In genomic region chrX:39936886-39937770, GRCh38 we compare ENCODE assay signal across 1 cellular context.
TF ChIP-seq lines count a peak whose summit lies in the region.

No MANE protein-coding gene starts in this region.

TF ChIP-seq in K562, 482 proteins besides CTCF, POLR2A, EP300 and RAD21 (continued from another document and continues in another):
- TF ChIP-seq ATF1 (CRISPR knock-in tag; IDR thresholded peaks at IDR 0.05): no peak
- no peak for TF ChIP-seq ATF1 (tag; IDR thresholded peaks at IDR 0.05)
- TF ChIP-seq, protein P1, sequence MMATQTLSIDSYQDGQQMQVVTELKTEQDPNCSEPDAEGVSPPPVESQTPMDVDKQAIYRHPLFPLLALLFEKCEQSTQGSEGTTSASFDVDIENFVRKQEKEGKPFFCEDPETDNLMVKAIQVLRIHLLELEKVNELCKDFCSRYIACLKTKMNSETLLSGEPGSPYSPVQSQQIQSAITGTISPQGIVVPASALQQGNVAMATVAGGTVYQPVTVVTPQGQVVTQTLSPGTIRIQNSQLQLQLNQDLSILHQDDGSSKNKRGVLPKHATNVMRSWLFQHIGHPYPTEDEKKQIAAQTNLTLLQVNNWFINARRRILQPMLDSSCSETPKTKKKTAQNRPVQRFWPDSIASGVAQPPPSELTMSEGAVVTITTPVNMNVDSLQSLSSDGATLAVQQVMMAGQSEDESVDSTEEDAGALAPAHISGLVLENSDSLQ (IDR thresholded peaks at IDR 0.05): peak; percentile 64
- 0 out of 2 replicates have a peak, but pooled peaks have one; percentile 10 for TF ChIP-seq TCF3 (CRISPR knock-in tag; IDR thresholded peaks at IDR 0.05)
- no peak for TF ChIP-seq ZNF668 (CRISPR knock-in tag; IDR thresholded peaks at IDR 0.05)
- TF ChIP-seq ZNF778 (CRISPR knock-in tag; IDR thresholded peaks at IDR 0.05): no peak
- TF ChIP-seq ZNF354B (CRISPR knock-in tag; IDR thresholded peaks at IDR 0.05): no peak
- no peak for TF ChIP-seq NCOR1 (IDR thresholded peaks at IDR 0.05)
- TF ChIP-seq FOXA1 (IDR thresholded peaks at IDR 0.05; ENCODE audit: borderline replicate concordance): no peak
- TF ChIP-seq BCL6 (CRISPR knock-in tag; IDR thresholded peaks at IDR 0.05): no peak
- 0 out of 2 replicates have a peak, but pooled peaks have one; percentile 5 for TF ChIP-seq CBFA2T3 (IDR thresholded peaks at IDR 0.05)
- TF ChIP-seq ILF3 (IDR thresholded peaks at IDR 0.05; ENCODE audit: borderline replicate concordance): no peak
- TF ChIP-seq ZBTB2 (IDR thresholded peaks at IDR 0.05): no peak
- no peak for TF ChIP-seq ZNF263 (CRISPR knock-in tag; IDR thresholded peaks at IDR 0.05; ENCODE audit: borderline replicate concordance)
- no peak for TF ChIP-seq ZBTB5 (IDR thresholded peaks at IDR 0.05)
- no peak for TF ChIP-seq MYC (IDR thresholded peaks at IDR 0.05; ENCODE audit: low read depth, low read length)
- TF ChIP-seq MYC (CRISPR knock-in tag; IDR thresholded peaks at IDR 0.05; ENCODE audit: borderline replicate concordance, low read depth): no peak
- TF ChIP-seq ZBTB1 (CRISPR knock-in tag; IDR thresholded peaks at IDR 0.05; ENCODE audit: borderline replicate concordance, low read depth): no peak
- no peak for TF ChIP-seq TRIM24 (IDR thresholded peaks at IDR 0.05)
- TF ChIP-seq MEIS2 (IDR thresholded peaks at IDR 0.05; ENCODE audit: partially characterized antibody): peak; percentile 68
- no peak for TF ChIP-seq NFYB (IDR thresholded peaks at IDR 0.05; ENCODE audit: extremely low read depth, insufficient read length)
- TF ChIP-seq, protein P2, sequence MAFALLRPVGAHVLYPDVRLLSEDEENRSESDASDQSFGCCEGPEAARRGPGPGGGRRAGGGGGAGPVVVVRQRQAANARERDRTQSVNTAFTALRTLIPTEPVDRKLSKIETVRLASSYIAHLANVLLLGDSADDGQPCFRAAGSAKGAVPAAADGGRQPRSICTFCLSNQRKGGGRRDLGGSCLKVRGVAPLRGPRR (CRISPR knock-in tag; IDR thresholded peaks at IDR 0.05): no peak
- no peak for TF ChIP-seq MTA3 (IDR thresholded peaks at IDR 0.05; ENCODE audit: borderline replicate concordance)
- TF ChIP-seq NFATC3 (IDR thresholded peaks at IDR 0.05): no peak
- no peak for TF ChIP-seq ZFP1 (CRISPR knock-in tag; IDR thresholded peaks at IDR 0.05)
- no peak for TF ChIP-seq FOXJ2 (tag; IDR thresholded peaks at IDR 0.05)
- 0 out of 2 replicates have a peak, but pooled peaks have one; percentile 11 for TF ChIP-seq ARID1B (IDR thresholded peaks at IDR 0.05)
- TF ChIP-seq ZNF408 (CRISPR knock-in tag; IDR thresholded peaks at IDR 0.05; ENCODE audit: low read depth): no peak
- TF ChIP-seq ATF4 (CRISPR knock-in tag; IDR thresholded peaks at IDR 0.05): no peak
- no peak for TF ChIP-seq RCOR1 (IDR thresholded peaks at IDR 0.05; ENCODE audit: borderline replicate concordance in 1 of 2, low read depth in 2 of 2, low read length in 2 of 2)
- no peak for TF ChIP-seq RBBP5 (IDR thresholded peaks at IDR 0.05; ENCODE audit: borderline replicate concordance, insufficient read depth, low read length, poor library complexity, severe bottlenecking)
- no peak for TF ChIP-seq KLF6 (CRISPR knock-in tag; IDR thresholded peaks at IDR 0.05; ENCODE audit: borderline replicate concordance)
- TF ChIP-seq ZNF75A (CRISPR knock-in tag; IDR thresholded peaks at IDR 0.05): no peak
- TF ChIP-seq, protein P3, sequence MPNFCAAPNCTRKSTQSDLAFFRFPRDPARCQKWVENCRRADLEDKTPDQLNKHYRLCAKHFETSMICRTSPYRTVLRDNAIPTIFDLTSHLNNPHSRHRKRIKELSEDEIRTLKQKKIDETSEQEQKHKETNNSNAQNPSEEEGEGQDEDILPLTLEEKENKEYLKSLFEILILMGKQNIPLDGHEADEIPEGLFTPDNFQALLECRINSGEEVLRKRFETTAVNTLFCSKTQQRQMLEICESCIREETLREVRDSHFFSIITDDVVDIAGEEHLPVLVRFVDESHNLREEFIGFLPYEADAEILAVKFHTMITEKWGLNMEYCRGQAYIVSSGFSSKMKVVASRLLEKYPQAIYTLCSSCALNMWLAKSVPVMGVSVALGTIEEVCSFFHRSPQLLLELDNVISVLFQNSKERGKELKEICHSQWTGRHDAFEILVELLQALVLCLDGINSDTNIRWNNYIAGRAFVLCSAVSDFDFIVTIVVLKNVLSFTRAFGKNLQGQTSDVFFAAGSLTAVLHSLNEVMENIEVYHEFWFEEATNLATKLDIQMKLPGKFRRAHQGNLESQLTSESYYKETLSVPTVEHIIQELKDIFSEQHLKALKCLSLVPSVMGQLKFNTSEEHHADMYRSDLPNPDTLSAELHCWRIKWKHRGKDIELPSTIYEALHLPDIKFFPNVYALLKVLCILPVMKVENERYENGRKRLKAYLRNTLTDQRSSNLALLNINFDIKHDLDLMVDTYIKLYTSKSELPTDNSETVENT (CRISPR knock-in tag; IDR thresholded peaks at IDR 0.05): no peak
- TF ChIP-seq SMAD1 (IDR thresholded peaks at IDR 0.05; ENCODE audit: low read depth, low read length, partially characterized antibody): no peak
- TF ChIP-seq SIN3A (IDR thresholded peaks at IDR 0.05; ENCODE audit: borderline replicate concordance in 2 of 2, control insufficient read depth in 1 of 2, low read depth in 2 of 2, low read length in 2 of 2): no peak
- no peak for TF ChIP-seq SLC30A9 (CRISPR knock-in tag; IDR thresholded peaks at IDR 0.05)
- no peak for TF ChIP-seq BCOR (IDR thresholded peaks at IDR 0.05)
- no peak for TF ChIP-seq ZKSCAN3 (CRISPR knock-in tag; IDR thresholded peaks at IDR 0.05)
- TF ChIP-seq, protein P4, sequence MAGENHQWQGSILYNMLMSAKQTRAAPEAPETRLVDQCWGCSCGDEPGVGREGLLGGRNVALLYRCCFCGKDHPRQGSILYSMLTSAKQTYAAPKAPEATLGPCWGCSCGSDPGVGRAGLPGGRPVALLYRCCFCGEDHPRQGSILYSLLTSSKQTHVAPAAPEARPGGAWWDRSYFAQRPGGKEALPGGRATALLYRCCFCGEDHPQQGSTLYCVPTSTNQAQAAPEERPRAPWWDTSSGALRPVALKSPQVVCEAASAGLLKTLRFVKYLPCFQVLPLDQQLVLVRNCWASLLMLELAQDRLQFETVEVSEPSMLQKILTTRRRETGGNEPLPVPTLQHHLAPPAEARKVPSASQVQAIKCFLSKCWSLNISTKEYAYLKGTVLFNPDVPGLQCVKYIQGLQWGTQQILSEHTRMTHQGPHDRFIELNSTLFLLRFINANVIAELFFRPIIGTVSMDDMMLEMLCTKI (IDR thresholded peaks at IDR 0.05; ENCODE audit: partially characterized antibody): no peak
- TF ChIP-seq BHLHE40 (IDR thresholded peaks at IDR 0.05; ENCODE audit: low read length): no peak
- TF ChIP-seq, protein P5, sequence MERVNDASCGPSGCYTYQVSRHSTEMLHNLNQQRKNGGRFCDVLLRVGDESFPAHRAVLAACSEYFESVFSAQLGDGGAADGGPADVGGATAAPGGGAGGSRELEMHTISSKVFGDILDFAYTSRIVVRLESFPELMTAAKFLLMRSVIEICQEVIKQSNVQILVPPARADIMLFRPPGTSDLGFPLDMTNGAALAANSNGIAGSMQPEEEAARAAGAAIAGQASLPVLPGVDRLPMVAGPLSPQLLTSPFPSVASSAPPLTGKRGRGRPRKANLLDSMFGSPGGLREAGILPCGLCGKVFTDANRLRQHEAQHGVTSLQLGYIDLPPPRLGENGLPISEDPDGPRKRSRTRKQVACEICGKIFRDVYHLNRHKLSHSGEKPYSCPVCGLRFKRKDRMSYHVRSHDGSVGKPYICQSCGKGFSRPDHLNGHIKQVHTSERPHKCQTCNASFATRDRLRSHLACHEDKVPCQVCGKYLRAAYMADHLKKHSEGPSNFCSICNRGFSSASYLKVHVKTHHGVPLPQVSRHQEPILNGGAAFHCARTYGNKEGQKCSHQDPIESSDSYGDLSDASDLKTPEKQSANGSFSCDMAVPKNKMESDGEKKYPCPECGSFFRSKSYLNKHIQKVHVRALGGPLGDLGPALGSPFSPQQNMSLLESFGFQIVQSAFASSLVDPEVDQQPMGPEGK (CRISPR knock-in tag; IDR thresholded peaks at IDR 0.05; ENCODE audit: borderline replicate concordance): no peak
- TF ChIP-seq SREBF1 (IDR thresholded peaks at IDR 0.05; ENCODE audit: borderline replicate concordance, low read depth, low read length): no peak
- TF ChIP-seq, protein P6, sequence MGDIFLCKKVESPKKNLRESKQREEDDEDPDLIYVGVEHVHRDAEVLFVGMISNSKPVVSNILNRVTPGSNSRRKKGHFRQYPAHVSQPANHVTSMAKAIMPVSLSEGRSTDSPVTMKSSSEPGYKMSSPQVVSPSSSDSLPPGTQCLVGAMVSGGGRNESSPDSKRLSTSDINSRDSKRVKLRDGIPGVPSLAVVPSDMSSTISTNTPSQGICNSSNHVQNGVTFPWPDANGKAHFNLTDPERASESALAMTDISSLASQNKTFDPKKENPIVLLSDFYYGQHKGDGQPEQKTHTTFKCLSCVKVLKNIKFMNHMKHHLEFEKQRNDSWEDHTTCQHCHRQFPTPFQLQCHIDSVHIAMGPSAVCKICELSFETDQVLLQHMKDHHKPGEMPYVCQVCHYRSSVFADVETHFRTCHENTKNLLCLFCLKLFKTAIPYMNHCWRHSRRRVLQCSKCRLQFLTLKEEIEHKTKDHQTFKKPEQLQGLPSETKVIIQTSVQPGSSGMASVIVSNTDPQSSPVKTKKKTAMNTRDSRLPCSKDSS (IDR thresholded peaks at IDR 0.05; ENCODE audit: low read depth, partially characterized antibody): no peak
- TF ChIP-seq, protein P7, sequence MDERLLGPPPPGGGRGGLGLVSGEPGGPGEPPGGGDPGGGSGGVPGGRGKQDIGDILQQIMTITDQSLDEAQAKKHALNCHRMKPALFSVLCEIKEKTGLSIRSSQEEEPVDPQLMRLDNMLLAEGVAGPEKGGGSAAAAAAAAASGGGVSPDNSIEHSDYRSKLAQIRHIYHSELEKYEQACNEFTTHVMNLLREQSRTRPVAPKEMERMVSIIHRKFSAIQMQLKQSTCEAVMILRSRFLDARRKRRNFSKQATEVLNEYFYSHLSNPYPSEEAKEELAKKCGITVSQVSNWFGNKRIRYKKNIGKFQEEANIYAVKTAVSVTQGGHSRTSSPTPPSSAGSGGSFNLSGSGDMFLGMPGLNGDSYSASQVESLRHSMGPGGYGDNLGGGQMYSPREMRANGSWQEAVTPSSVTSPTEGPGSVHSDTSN (CRISPR knock-in tag; IDR thresholded peaks at IDR 0.05; ENCODE audit: low read depth): no peak
- TF ChIP-seq, protein P7 (tag; conservative IDR thresholded peaks at IDR 0.05; ENCODE audit: low read depth): peak; percentile 62
- 0 out of 2 replicates have a peak, but pooled peaks have one; percentile 21 for TF ChIP-seq SOX6 (IDR thresholded peaks at IDR 0.05)
- TF ChIP-seq FOXA3 (CRISPR knock-in tag; conservative IDR thresholded peaks at IDR 0.05 in 1 of 2, IDR thresholded peaks at IDR 0.05 in 1 of 2): no peak
- TF ChIP-seq BACH1 (tag; IDR thresholded peaks at IDR 0.05): no peak
- TF ChIP-seq VEZF1 (CRISPR knock-in tag; IDR thresholded peaks at IDR 0.05): peak; percentile 48
- TF ChIP-seq CHD4 (IDR thresholded peaks at IDR 0.05; ENCODE audit: insufficient read depth, insufficient replicate concordance, low read depth, low read length, poor library complexity, severe bottlenecking): no peak
- no peak for TF ChIP-seq PRMT5 (CRISPR knock-in tag; IDR thresholded peaks at IDR 0.05)
